8 cellular contexts compared by ENCODE assay signal in the genomic region with DNA sequence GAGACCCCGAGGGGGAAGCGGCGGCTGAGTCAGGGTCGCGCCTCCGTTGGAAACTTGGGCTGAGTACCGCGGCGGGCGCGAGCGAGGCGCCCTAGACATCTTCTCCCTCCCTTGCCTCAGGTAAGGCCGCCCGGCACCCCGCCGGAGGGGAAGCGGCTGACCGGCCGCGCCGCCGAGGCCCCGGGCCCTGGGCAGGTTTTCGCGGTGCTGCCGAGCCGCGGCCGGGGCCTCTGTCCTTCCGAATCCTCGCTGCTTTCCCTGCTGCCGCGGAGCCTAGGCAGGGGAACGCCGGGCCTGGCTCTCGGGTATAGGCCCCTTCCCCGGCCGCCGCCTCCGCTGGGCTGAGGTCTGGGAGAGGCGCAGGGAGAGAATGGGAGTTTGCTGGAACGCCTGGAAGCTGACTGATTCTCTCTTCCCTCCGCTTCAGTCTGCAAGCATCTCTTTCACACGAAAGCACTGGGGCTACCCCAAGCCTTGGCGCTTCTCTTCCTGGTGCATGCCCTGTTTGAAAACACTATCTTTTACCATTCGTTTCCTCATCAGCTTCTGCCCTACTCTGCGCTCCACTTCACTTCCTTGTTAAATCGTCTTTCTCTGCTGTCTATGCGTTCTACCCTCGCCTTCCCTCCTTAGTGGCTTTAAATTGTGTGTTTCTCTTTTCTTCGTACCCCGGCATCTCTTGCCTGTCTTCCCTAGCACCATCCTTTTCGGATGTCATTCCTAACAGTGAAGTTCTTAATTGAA. TPM values are rescaled to one million over a fixed set of nuclear protein-coding genes. Genes with fewer than 3 reads are reported as not detected.
DNase-seq lines count a peak whose midpoint lies in the region; ATAC-seq and TF ChIP-seq lines count a peak whose summit lies in the region.

No MANE protein-coding gene starts in this region.

- WGBS in ovary, 3 donors: 0% methylated on average over 45 to 54 of the region's 54 CpGs

- intact Hi-C loops in Right ventricle myocardium superior (cut with DNase I) (no loop called here), ovary (cut with DNase I) (no loop called here)

- no peak for TF ChIP-seq CTCF in AG09309 (IDR thresholded peaks at IDR 0.05; ENCODE audit: control insufficient read depth, insufficient read depth, low read depth, low read length, missing control alignments)
- no peak for TF ChIP-seq CTCF in ovary (IDR thresholded peaks at IDR 0.05)

- H3K36me3 ChIP-seq in ovary: no peaks in the 10 kb centered on the region

- DNase-seq in AG09309 (ENCODE audit: low read depth) (no peak), Right ventricle myocardium superior (peak; percentile 58), ovary (peak in 1 of 5 donors; percentile 32), NCI-H1436 treated with DMSO at 0.1 percent for 48 hours (lab: John Stamatoyannopoulos, UW) (no peak)
- DNase-seq in activated naive CD8-positive, alpha-beta T cell treated with anti-CD3 and anti-CD28 coated beads for 36 hours: no peak

- H3K4me3 ChIP-seq in AG09309 (ENCODE audit: control insufficient read depth, low read depth, low read length) (peak overlapping the region; percentile 77), ovary (peak overlapping the region; percentile 92)

- TF ChIP-seq POLR2A in GM18505 (IDR thresholded peaks at IDR 0.05; ENCODE audit: borderline replicate concordance, extremely low read depth, insufficient read depth, insufficient read length) (no peak), Raji (IDR thresholded peaks at IDR 0.05; ENCODE audit: insufficient read depth, low read depth, low read length) (peak; percentile 48; the same call in 1 of the 2 replicates), ovary (IDR thresholded peaks at IDR 0.05) (no peak)

- no peaks in the 10 kb centered on the region for H3K27me3 ChIP-seq in ovary

- peak; percentile 12 for ATAC-seq in GM18505 (IDR thresholded peaks at IDR 0.05; ENCODE audit: unreplicated experiment)
- peak; percentile 15 for ATAC-seq in HG03520 (IDR thresholded peaks at IDR 0.05; ENCODE audit: unreplicated experiment)
- ATAC-seq in Right ventricle myocardium superior (ENCODE audit: poor library complexity): peak; percentile 7

- H3K27ac ChIP-seq in ovary: peak overlapping the region; percentile 79 to 82

- H3K36me3 Mint-ChIP-seq in activated naive CD8-positive, alpha-beta T cell treated with anti-CD3 and anti-CD28 coated beads for 36 hours: peaks cover 8% of the 10 kb centered on the region

- H3K27me3 Mint-ChIP-seq in activated naive CD8-positive, alpha-beta T cell treated with anti-CD3 and anti-CD28 coated beads for 36 hours: no peaks in the 10 kb centered on the region

- H3K4me1 Mint-ChIP-seq in activated naive CD8-positive, alpha-beta T cell treated with anti-CD3 and anti-CD28 coated beads for 36 hours: peaks cover 33% of the 10 kb centered on the region

- no peak for TF ChIP-seq EP300 in ovary (IDR thresholded peaks at IDR 0.05)

- H3K4me1 ChIP-seq in ovary (ENCODE audit: insufficient read depth): peaks cover 4% of the 10 kb centered on the region

- no peaks in the 10 kb centered on the region for H3K9me3 ChIP-seq in ovary

- peak overlapping the region; percentile 100 for H3K27ac Mint-ChIP-seq in activated naive CD8-positive, alpha-beta T cell treated with anti-CD3 and anti-CD28 coated beads for 36 hours

- peaks cover 2% of the 10 kb centered on the region for H3K9me3 Mint-ChIP-seq in activated naive CD8-positive, alpha-beta T cell treated with anti-CD3 and anti-CD28 coated beads for 36 hours

- peak overlapping the region; percentile 100 for H3K4me3 Mint-ChIP-seq in activated naive CD8-positive, alpha-beta T cell treated with anti-CD3 and anti-CD28 coated beads for 36 hours

RNA-seq across cellular contexts. Expression of a gene that starts 0.7 kb away (rescaled TPM):
- total RNA-seq in activated naive CD8-positive, alpha-beta T cell treated with anti-CD3 and anti-CD28 coated beads for 36 hours: 10 to 100 TPM; 38.9 to 40.4 TPM
- total RNA-seq in Right ventricle myocardium superior (54.8 TPM), ovary (10 to 100 TPM; 31.2 to 43.4 (median 35.7) TPM)
- 10 to 100 TPM; 27.6 to 35.8 TPM for polyA plus RNA-seq in ovary
